ENCODE assay signal across 24 cellular contexts in genomic region chr3:30302027-30302426, GRCh38.
DNase-seq lines count a peak whose midpoint lies in the region; ATAC-seq, FAIRE-seq and TF ChIP-seq lines count a peak whose summit lies in the region.
"Had no signal": no experiment of that assay in that cellular context is flagged by ENCODE, and none has a peak within 500 bp of the region (broad histone marks: within the 10 kb centered on the region; RNA-seq: fewer than 3 reads in every experiment).

No MANE protein-coding gene starts in this region.

- intact Hi-C loops in activated CD8-positive, alpha-beta T cell treated with anti-CD3 and anti-CD28 coated beads for 36 hours (cut with micrococcal nuclease): no loop called here
- intact Hi-C loops in HepG2 (cut with micrococcal nuclease; ENCODE audit: unreplicated experiment): no loop called here

- TF ChIP-seq POLR2A in HepG2 (IDR thresholded peaks at IDR 0.05; ENCODE audit: insufficient read depth in 1 of 2, low read depth in 2 of 2, low read length in 2 of 2) (no peak), tibial nerve (IDR thresholded peaks at IDR 0.05) (no peak)

- POLR2A ChIA-PET in activated CD8-positive, alpha-beta T cell treated with anti-CD3 and anti-CD28 coated beads for 36 hours (lab: Charles Lee): no interaction called here
- POLR2A ChIA-PET in activated CD8-positive, alpha-beta T cell treated with anti-CD3 and anti-CD28 coated beads, Interleukin-2, amount 10 ng/mL, durations not matched to agents 7 days and 5 days (lab: Charles Lee): interaction anchor here (0.7 kb wide), 1 partner anchor 273 kb away, joined by 3 read pairs; no protein-coding TSS in a partner anchor
- POLR2A ChIA-PET in HepG2 (lab: Yijun Ruan, JAX): no interaction called here

- H2AFZ ChIP-seq in HepG2 (ENCODE audit: low read length): no peak overlapping the region

- H3K27ac ChIP-seq in HepG2 (ENCODE audit: extremely low read length, insufficient read depth, low read length) (no peak overlapping the region), tibial nerve (no peak overlapping the region)
- H3K27ac ChIP-seq: colonic mucosa, left ventricle myocardium inferior, RWPE1, stomach had no signal

- 78% methylated on average over 5 of the region's 5 CpGs for WGBS in HepG2 (ENCODE audit: low lambda C conversion rate)
- WGBS in tibial nerve, 2 donors: 71 to 84% methylated on average over 5 of the region's 5 CpGs

- H3K79me2 ChIP-seq in HepG2 (ENCODE audit: insufficient read depth, low read length): no peaks in the 10 kb centered on the region

- FAIRE-seq in RCC 7860 (lab: Jason Lieb, UNC) (no peak), HepG2 (lab: Jason Lieb, UNC) (no peak)
- FAIRE-seq: A204.1, endothelial cell of umbilical vein had no signal

- H3K4me1 Mint-ChIP-seq in activated CD8-positive, alpha-beta T cell treated with anti-CD3 and anti-CD28 coated beads for 36 hours (ENCODE audit: low read depth): peaks cover 10% of the 10 kb centered on the region
- peaks cover 6% of the 10 kb centered on the region for H3K4me1 Mint-ChIP-seq in activated CD8-positive, alpha-beta T cell treated with anti-CD3 and anti-CD28 coated beads, Interleukin-2, amount 10 ng/mL, durations not matched to agents 7 days and 5 days (ENCODE audit: low read depth)

- no peak for TF ChIP-seq RAD21 in HepG2 (CRISPR knock-in tag; IDR thresholded peaks at IDR 0.05)

- H3K36me3 Mint-ChIP-seq in activated CD8-positive, alpha-beta T cell treated with anti-CD3 and anti-CD28 coated beads for 36 hours (ENCODE audit: low read depth): no peaks in the 10 kb centered on the region
- H3K36me3 Mint-ChIP-seq in activated CD8-positive, alpha-beta T cell treated with anti-CD3 and anti-CD28 coated beads, Interleukin-2, amount 10 ng/mL, durations not matched to agents 7 days and 5 days (ENCODE audit: low read depth): peaks cover 2% of the 10 kb centered on the region

- no peak overlapping the region for H3K4me2 ChIP-seq in HepG2 (ENCODE audit: low read depth, low read length)

- no peaks in the 10 kb centered on the region for H4K20me1 ChIP-seq in HepG2 (ENCODE audit: insufficient read depth, low read length)

- peak; percentile 86 for ATAC-seq in activated CD8-positive, alpha-beta T cell treated with anti-CD3 and anti-CD28 coated beads for 36 hours
- no peak for ATAC-seq in activated CD8-positive, alpha-beta T cell treated with anti-CD3 and anti-CD28 coated beads, Interleukin-2, amount 10 ng/mL, durations not matched to agents 7 days and 5 days
- ATAC-seq in GM19463 (IDR thresholded peaks at IDR 0.05; ENCODE audit: unreplicated experiment) (peak; percentile 70), HepG2 (no peak), GM21381 (IDR thresholded peaks at IDR 0.05; ENCODE audit: unreplicated experiment) (no peak)

- H3K4me3 ChIP-seq in HepG2 (replicated peaks in 1 of 3; ENCODE audit: insufficient read depth in 1 of 3, low read depth in 2 of 3, low read length in 3 of 3): no peak overlapping the region
- H3K4me3 ChIP-seq in tibial nerve: no peak overlapping the region
- H3K4me3 ChIP-seq: colonic mucosa, left ventricle myocardium inferior, stomach had no signal

- H3K27me3 ChIP-seq in HepG2 (ENCODE audit: control insufficient read depth in 1 of 2, insufficient read depth in 2 of 2, low read length in 2 of 2): no peaks in the 10 kb centered on the region
- H3K27me3 ChIP-seq in tibial nerve: no peaks in the 10 kb centered on the region
- H3K27me3 ChIP-seq: colonic mucosa, stomach had no signal

- in situ Hi-C loops in HepG2 (cut with HindIII; ENCODE audit: extremely low pct_ligation_motif_present, low pct_unique_long_range_greater_than_20kb): no loop called here

- TF ChIP-seq CTCF in activated CD8-positive, alpha-beta T cell treated with anti-CD3 and anti-CD28 coated beads for 36 hours (IDR thresholded peaks at IDR 0.05): no peak
- TF ChIP-seq CTCF in HepG2 (CRISPR knock-in tag; IDR thresholded peaks at IDR 0.05) (no peak), tibial nerve (IDR thresholded peaks at IDR 0.05) (no peak)

- no TSS peak for BruUV-seq in HepG2 (replicated peaks; lab: Mats Ljungman, UMichigan)

- peaks cover 14% of the 10 kb centered on the region for H3K9me3 Mint-ChIP-seq in activated CD8-positive, alpha-beta T cell treated with anti-CD3 and anti-CD28 coated beads for 36 hours
- peaks cover 15% of the 10 kb centered on the region for H3K9me3 Mint-ChIP-seq in activated CD8-positive, alpha-beta T cell treated with anti-CD3 and anti-CD28 coated beads, Interleukin-2, amount 10 ng/mL, durations not matched to agents 7 days and 5 days (ENCODE audit: insufficient read depth)

- H3K27ac Mint-ChIP-seq in activated CD8-positive, alpha-beta T cell treated with anti-CD3 and anti-CD28 coated beads for 36 hours: no peak overlapping the region
- no peak overlapping the region for H3K27ac Mint-ChIP-seq in activated CD8-positive, alpha-beta T cell treated with anti-CD3 and anti-CD28 coated beads, Interleukin-2, amount 10 ng/mL, durations not matched to agents 7 days and 5 days

- H3K4me1 ChIP-seq in HepG2 (ENCODE audit: insufficient read depth, low read length) (peaks cover 29% of the 10 kb centered on the region), tibial nerve (no peaks in the 10 kb centered on the region)
- H3K4me1 ChIP-seq: colonic mucosa, left ventricle myocardium inferior, stomach had no signal

- peaks cover 8% of the 10 kb centered on the region; the same call in 1 of the 2 replicates for H3K9me3 ChIP-seq in HepG2 (ENCODE audit: low read length)
- H3K9me3 ChIP-seq in tibial nerve: peaks cover 0 to 4% (median 0%) of the 10 kb centered on the region in 4 donors
- H3K9me3 ChIP-seq: colonic mucosa had no signal

- H3K36me3 ChIP-seq in HepG2 (replicated peaks in 1 of 2; ENCODE audit: control insufficient read depth in 1 of 2, insufficient read depth in 2 of 2, low read length in 2 of 2) (no peaks in the 10 kb centered on the region), tibial nerve (no peaks in the 10 kb centered on the region)
- H3K36me3 ChIP-seq: colonic mucosa, left ventricle myocardium inferior, stomach had no signal

- TF ChIP-seq EP300 in HepG2 (IDR thresholded peaks at IDR 0.05; ENCODE audit: low read depth in 2 of 2, low read length in 2 of 2) (no peak), HepG2 (CRISPR knock-in tag; IDR thresholded peaks at IDR 0.05; ENCODE audit: borderline replicate concordance) (no peak), tibial nerve (IDR thresholded peaks at IDR 0.05) (no peak)

- CTCF ChIA-PET in activated CD8-positive, alpha-beta T cell treated with anti-CD3 and anti-CD28 coated beads for 36 hours (lab: Charles Lee): interaction anchor here (1.0 to 1.4 kb wide), 2 partner anchors 11 to 17 kb away, joined by 3 to 4 read pairs; no protein-coding TSS in a partner anchor
- CTCF ChIA-PET in activated CD8-positive, alpha-beta T cell treated with anti-CD3 and anti-CD28 coated beads, Interleukin-2, amount 10 ng/mL, durations not matched to agents 7 days and 5 days (lab: Charles Lee): interaction anchor here (1.3 kb wide), 1 partner anchor 17 kb away, joined by 4 read pairs; no protein-coding TSS in a partner anchor
- CTCF ChIA-PET in HepG2 (lab: Yijun Ruan, JAX; ENCODE audit: low intra/inter-chr PET ratio, low total read pairs): no interaction called here

- no peak overlapping the region for H3K9ac ChIP-seq in HepG2 (ENCODE audit: insufficient read depth, low read depth, low read length)

- no peaks in the 10 kb centered on the region for H3K27me3 Mint-ChIP-seq in activated CD8-positive, alpha-beta T cell treated with anti-CD3 and anti-CD28 coated beads for 36 hours
- no peaks in the 10 kb centered on the region for H3K27me3 Mint-ChIP-seq in activated CD8-positive, alpha-beta T cell treated with anti-CD3 and anti-CD28 coated beads, Interleukin-2, amount 10 ng/mL, durations not matched to agents 7 days and 5 days (ENCODE audit: low read depth)

- DNase-seq in activated CD8-positive, alpha-beta T cell treated with anti-CD3 and anti-CD28 coated beads for 36 hours: peak; percentile 10
- no peak for DNase-seq in activated CD8-positive, alpha-beta T cell treated with anti-CD3 and anti-CD28 coated beads, Interleukin-2, amount 10 ng/mL, durations not matched to agents 7 days and 5 days
- DNase-seq in RCC 7860 (ENCODE audit: low spot score): peak; percentile 19
- peak; percentile 28 for DNase-seq in HepG2 (ENCODE audit: low spot score)
- DNase-seq in tibial nerve (ENCODE audit: low spot score in 2 of 2): no peak
- DNase-seq in kidney glomerular epithelial cell (lab: John Stamatoyannopoulos, UW): no peak
- DNase-seq: activated CD8-positive, alpha-beta memory T cell treated with anti-CD3 and anti-CD28 coated beads for 24 hours; activated gamma-delta T cell treated with Interleukin-2 at 50 U/mL for 16 hours; colonic mucosa; DMS79; foreskin melanocyte; GOT3; Karpas-422; left ventricle myocardium inferior; NCI-H1417; NCI-H345; stimulated activated CD4-positive, alpha-beta T cell treated with anti-CD3 and anti-CD28 coated beads, Interleukin-15, amount 100 ng/mL, for 24 hours; stomach; SW 1271 had no signal

- H3K4me3 Mint-ChIP-seq in activated CD8-positive, alpha-beta T cell treated with anti-CD3 and anti-CD28 coated beads for 36 hours: no peak overlapping the region
- no peak overlapping the region for H3K4me3 Mint-ChIP-seq in activated CD8-positive, alpha-beta T cell treated with anti-CD3 and anti-CD28 coated beads, Interleukin-2, amount 10 ng/mL, durations not matched to agents 7 days and 5 days

TF ChIP-seq in HepG2, 621 proteins besides CTCF, POLR2A, EP300 and RAD21:
- TF ChIP-seq MAFK (conservative IDR thresholded peaks at IDR 0.05 in 1 of 2, IDR thresholded peaks at IDR 0.05 in 1 of 2; ENCODE audit: low read length in 2 of 2) (peak; percentile 44 to 54; a peak in 3 of 4 replicates), ETS1 (CRISPR knock-in tag; IDR thresholded peaks at IDR 0.05) (no peak), NFE2 (CRISPR knock-in tag; IDR thresholded peaks at IDR 0.05) (peak; percentile 51; the same call in 1 of the 2 replicates), NFE2L2 (IDR thresholded peaks at IDR 0.05; ENCODE audit: low read length) (peak; percentile 76), HOXA3 (CRISPR knock-in tag; IDR thresholded peaks at IDR 0.05) (no peak)

Comparison
In these comparisons a context has a peak if more than half of its experiments do, and no peak if none do; other contexts are left out.
1. ATAC-seq: peak in activated CD8-positive, alpha-beta T cell treated with anti-CD3 and anti-CD28 coated beads for 36 hours (single experiment) and GM19463 (single experiment); none in activated CD8-positive, alpha-beta T cell treated with anti-CD3 and anti-CD28 coated beads, Interleukin-2, amount 10 ng/mL, durations not matched to agents 7 days and 5 days (single experiment), HepG2 (single experiment) and GM21381 (single experiment).
2. DNase-seq: peak in activated CD8-positive, alpha-beta T cell treated with anti-CD3 and anti-CD28 coated beads for 36 hours (single experiment), RCC 7860 (single experiment) and HepG2 (single experiment); none in activated CD8-positive, alpha-beta T cell treated with anti-CD3 and anti-CD28 coated beads, Interleukin-2, amount 10 ng/mL, durations not matched to agents 7 days and 5 days (single experiment), tibial nerve (0 of 2) and kidney glomerular epithelial cell (single experiment).